ENCODE assay signal across 25 cellular contexts in the genomic region with DNA sequence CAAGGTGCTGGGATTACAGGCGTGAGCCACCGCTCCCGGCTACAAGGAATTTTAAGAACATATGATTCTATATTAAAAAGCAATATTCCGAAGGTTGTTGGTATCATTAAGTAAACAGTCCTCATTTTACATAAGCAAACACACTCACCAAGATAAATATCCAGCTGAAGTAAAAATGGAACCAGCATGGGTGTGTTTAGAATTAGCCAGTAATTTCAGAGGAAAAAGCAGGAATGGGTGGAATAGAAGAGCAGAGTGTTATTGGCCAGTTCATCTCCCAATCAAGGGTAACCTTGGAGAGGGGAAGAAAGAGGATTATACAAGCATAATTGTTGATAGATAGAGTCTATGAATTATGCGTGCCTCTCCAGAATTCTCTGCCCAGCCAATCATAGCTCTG. TPM values are rescaled to one million over a fixed set of nuclear protein-coding genes. Genes with fewer than 3 reads are reported as not detected.
DNase-seq lines count a peak whose midpoint lies in the region; ATAC-seq, FAIRE-seq and TF ChIP-seq lines count a peak whose summit lies in the region.
"Had no signal": no experiment of that assay in that cellular context is flagged by ENCODE, and none has a peak within 500 bp of the region (broad histone marks: within the 10 kb centered on the region; RNA-seq: fewer than 3 reads in every experiment).

No MANE protein-coding gene starts in this region.

- H3K9me3 ChIP-seq in liver (ENCODE audit: control insufficient read depth in 4 of 4, low read length in 3 of 4) = no peaks in the 10 kb centered on the region
- no peaks in the 10 kb centered on the region for H3K9me3 ChIP-seq in HepG2 (ENCODE audit: low read length)
- H3K9me3 ChIP-seq in pancreas = no peaks in the 10 kb centered on the region
- no peaks in the 10 kb centered on the region for H3K9me3 ChIP-seq in CD4-positive, alpha-beta T cell (ENCODE audit: control insufficient read depth, low read length)
- H3K9me3 ChIP-seq: BE2C, Caco-2 had no signal

- no peak overlapping the region for H3K4me2 ChIP-seq in HepG2 (ENCODE audit: low read depth, low read length)
- H3K4me2 ChIP-seq: BLaER1 had no signal

- FAIRE-seq in HepG2 (lab: Jason Lieb, UNC) = no peak
- FAIRE-seq in pancreas (lab: Jason Lieb, UNC) = no peak
- FAIRE-seq: A204.1, D721Med, G401.6, GM12891, GM19239 had no signal

- no peak for TF ChIP-seq EP300 in HepG2 (IDR thresholded peaks at IDR 0.05; ENCODE audit: low read depth in 2 of 2, low read length in 2 of 2)
- TF ChIP-seq EP300 in HepG2 (CRISPR knock-in tag; IDR thresholded peaks at IDR 0.05; ENCODE audit: borderline replicate concordance) = no peak

- H2AFZ ChIP-seq in HepG2 (ENCODE audit: low read length) = no peak overlapping the region

- H3K9ac ChIP-seq in liver (ENCODE audit: low read depth in 1 of 2, low read length in 2 of 2) (no peak overlapping the region), HepG2 (ENCODE audit: insufficient read depth, low read depth, low read length) (no peak overlapping the region)
- H3K9ac ChIP-seq: BLaER1 had no signal

- WGBS in liver = 36% methylated on average over 5 of the region's 5 CpGs
- WGBS in HepG2 (ENCODE audit: low lambda C conversion rate) = 74% methylated on average over 5 of the region's 5 CpGs
- WGBS in pancreas, 2 donors = 24 to 30% methylated on average over 5 of the region's 5 CpGs

- TF ChIP-seq RAD21 in liver (IDR thresholded peaks at IDR 0.05) = no peak
- no peak for TF ChIP-seq RAD21 in HepG2 (CRISPR knock-in tag; IDR thresholded peaks at IDR 0.05)

- no peak for TF ChIP-seq POLR2A in HepG2 (IDR thresholded peaks at IDR 0.05; ENCODE audit: insufficient read depth in 1 of 2, low read depth in 2 of 2, low read length in 2 of 2)

- H3K27me3 Mint-ChIP-seq in CD4-positive, alpha-beta T cell = no peaks in the 10 kb centered on the region

- no TSS peak for BruUV-seq in HepG2 (replicated peaks; lab: Mats Ljungman, UMichigan)

- no peak for ATAC-seq in HepG2
- ATAC-seq in left lobe of liver = peak; percentile 39
- ATAC-seq in pancreas = peak; percentile 19 to 60 (median 50)
- ATAC-seq in HG02623 (IDR thresholded peaks at IDR 0.05; ENCODE audit: unreplicated experiment) = no peak
- no peak for ATAC-seq in CD4-positive, alpha-beta T cell (ENCODE audit: poor library complexity)
- ATAC-seq: CD8-positive, alpha-beta T cell had no signal

- POLR2A ChIA-PET in HepG2 (lab: Yijun Ruan, JAX) = no interaction called here
- POLR2A ChIA-PET in CD4-positive, alpha-beta T cell (lab: Charles Lee) = no interaction called here

- H3K9me3 Mint-ChIP-seq in CD4-positive, alpha-beta T cell = no peaks in the 10 kb centered on the region
- H3K9me3 Mint-ChIP-seq: CD4-positive, CD25-positive, alpha-beta regulatory T cell; CD8-positive, alpha-beta T cell had no signal

- no peak overlapping the region for H3K27ac Mint-ChIP-seq in CD4-positive, alpha-beta T cell
- H3K27ac Mint-ChIP-seq: CD14-positive monocyte; CD4-positive, CD25-positive, alpha-beta regulatory T cell; CD8-positive, alpha-beta T cell had no signal

- H3K36me3 Mint-ChIP-seq in CD4-positive, alpha-beta T cell (ENCODE audit: low read depth) = no peaks in the 10 kb centered on the region
- H3K36me3 Mint-ChIP-seq: CD14-positive monocyte; CD4-positive, CD25-positive, alpha-beta regulatory T cell; CD8-positive, alpha-beta T cell had no signal

- in situ Hi-C loops in HepG2 (cut with HindIII; ENCODE audit: extremely low pct_ligation_motif_present, low pct_unique_long_range_greater_than_20kb) = no loop called here

- peak overlapping the region; percentile 71 to 77 for H3K27ac ChIP-seq in liver (ENCODE audit: low read depth in 1 of 2, low read length in 2 of 2)
- H3K27ac ChIP-seq in HepG2 (ENCODE audit: extremely low read length, insufficient read depth, low read length) = no peak overlapping the region
- peak overlapping the region in 1 of 4 donors; percentile 51 for H3K27ac ChIP-seq in pancreas
- H3K27ac ChIP-seq in CD4-positive, alpha-beta T cell (ENCODE audit: low read depth, low read length) = no peak overlapping the region
- H3K27ac ChIP-seq: BLaER1 had no signal

- H3K4me3 ChIP-seq in liver (ENCODE audit: low read depth in 1 of 3, low read length in 3 of 3) (no peak overlapping the region), HepG2 (replicated peaks in 1 of 3; ENCODE audit: insufficient read depth in 1 of 3, low read depth in 2 of 3, low read length in 3 of 3) (no peak overlapping the region), pancreas (no peak overlapping the region)
- H3K4me3 ChIP-seq: BLaER1 had no signal

- H4K20me1 ChIP-seq in HepG2 (ENCODE audit: insufficient read depth, low read length) = no peaks in the 10 kb centered on the region
- H4K20me1 ChIP-seq: BLaER1 had no signal

- CTCF ChIA-PET in HepG2 (lab: Yijun Ruan, JAX; ENCODE audit: low intra/inter-chr PET ratio, low total read pairs) = no interaction called here
- CTCF ChIA-PET in CD4-positive, alpha-beta T cell (lab: Charles Lee) = no interaction called here

- no peaks in the 10 kb centered on the region for H3K4me1 Mint-ChIP-seq in CD4-positive, alpha-beta T cell (ENCODE audit: low read depth)
- H3K4me1 Mint-ChIP-seq: CD4-positive, CD25-positive, alpha-beta regulatory T cell had no signal

- no peaks in the 10 kb centered on the region for H3K79me2 ChIP-seq in HepG2 (ENCODE audit: insufficient read depth, low read length)

- H3K36me3 ChIP-seq in liver (ENCODE audit: control insufficient read depth in 4 of 4, insufficient read depth in 3 of 4, low read depth in 1 of 4, low read length in 3 of 4) = no peaks in the 10 kb centered on the region
- no peaks in the 10 kb centered on the region for H3K36me3 ChIP-seq in HepG2 (replicated peaks in 1 of 2; ENCODE audit: control insufficient read depth in 1 of 2, insufficient read depth in 2 of 2, low read length in 2 of 2)
- H3K36me3 ChIP-seq in pancreas = no peaks in the 10 kb centered on the region
- H3K36me3 ChIP-seq: BE2C, BLaER1 had no signal

- intact Hi-C loops in HepG2 (cut with micrococcal nuclease; ENCODE audit: unreplicated experiment) (loop anchor here (5.0 kb wide), 1 partner anchor 59 kb away; no protein-coding TSS in a partner anchor), pancreas (cut with DNase I) (no loop called here)
- intact Hi-C loops in CD4-positive, alpha-beta T cell (cut with DNase I, micrococcal nuclease) = no loop called here

- no peak overlapping the region for H3K4me3 Mint-ChIP-seq in CD4-positive, alpha-beta T cell
- H3K4me3 Mint-ChIP-seq: CD14-positive monocyte; CD4-positive, CD25-positive, alpha-beta regulatory T cell; CD8-positive, alpha-beta T cell had no signal

- H3K27me3 ChIP-seq in liver (ENCODE audit: control insufficient read depth in 4 of 4, insufficient read depth in 4 of 4, low read length in 3 of 4) (no peaks in the 10 kb centered on the region), HepG2 (ENCODE audit: control insufficient read depth in 1 of 2, insufficient read depth in 2 of 2, low read length in 2 of 2) (no peaks in the 10 kb centered on the region), pancreas (no peaks in the 10 kb centered on the region)
- no peaks in the 10 kb centered on the region for H3K27me3 ChIP-seq in CD4-positive, alpha-beta T cell (ENCODE audit: control insufficient read depth, insufficient read depth, low read length)
- H3K27me3 ChIP-seq: BE2C, BLaER1 had no signal

- DNase-seq in HepG2 (ENCODE audit: low spot score) = no peak
- DNase-seq in left lobe of liver (ENCODE audit: low spot score) = no peak
- no peak for DNase-seq in pancreas
- no peak for DNase-seq in CD4-positive, alpha-beta T cell
- DNase-seq: 8988T; ACHN; BE2C; C1 segment of cervical spinal cord; Caco-2; Calu3; CD4-positive, CD25-positive, alpha-beta regulatory T cell; CD8-positive, alpha-beta T cell; DMS79 treated with DMSO at 0.1 percent for 48 hours; GF-D8 had no signal

- H3K4me1 ChIP-seq in liver (ENCODE audit: control insufficient read depth in 4 of 4, insufficient read depth in 4 of 4, low read length in 3 of 4) = peaks cover 4 to 50% (median 40%) of the 10 kb centered on the region in 4 donors
- peaks cover 56% of the 10 kb centered on the region for H3K4me1 ChIP-seq in HepG2 (ENCODE audit: insufficient read depth, low read length)
- peaks cover 0 to 58% (median 24%) of the 10 kb centered on the region in 3 donors for H3K4me1 ChIP-seq in pancreas
- H3K4me1 ChIP-seq: BE2C, Caco-2 had no signal

- TF ChIP-seq CTCF in liver (IDR thresholded peaks at IDR 0.05; ENCODE audit: low read depth, low read length, missing input control) = no peak
- TF ChIP-seq CTCF in HepG2 (CRISPR knock-in tag; IDR thresholded peaks at IDR 0.05) = no peak
- TF ChIP-seq CTCF in pancreas (IDR thresholded peaks at IDR 0.05) = no peak
- TF ChIP-seq CTCF in CD4-positive, alpha-beta T cell (IDR thresholded peaks at IDR 0.05) = no peak

RNA-seq across cellular contexts. Expression of a gene that starts 31.7 kb away (rescaled TPM):
- total RNA-seq in liver = 100 to 1,000 TPM; 179 to 662 TPM
- polyA plus RNA-seq in liver = 100 to 1,000 TPM; 327 to 759 TPM
- 76.9 and 101 TPM in 2 replicates for total RNA-seq in HepG2 (2016; rRNA removed; fragmentation: Illumina TruSeq; extraction: Trizol)
- 8.2 and 9.7 TPM in 2 replicates for total RNA-seq in HepG2 (2016; cell fraction: cytosol; rRNA removed; fragmentation: Illumina TruSeq; extraction: Trizol; ENCODE audit: low read depth)
- total RNA-seq in HepG2 (2016; cell fraction: insoluble cytoplasmic fraction; rRNA removed; fragmentation: Illumina TruSeq; extraction: Trizol) = 77.4 and 101 TPM in 2 replicates
- 35.3 and 36.5 TPM in 2 replicates for total RNA-seq in HepG2 (2016; cell fraction: membrane; rRNA removed; fragmentation: Illumina TruSeq; extraction: Trizol)
- total RNA-seq in HepG2 (2016; cell fraction: nucleus; rRNA removed; fragmentation: Illumina TruSeq; extraction: Trizol) = 51.9 and 57.9 TPM in 2 replicates
- polyA plus RNA-seq in HepG2 (2011; rRNA removed) = 57.1 and 71.8 TPM in 2 replicates
- polyA plus RNA-seq in HepG2 (2011; cell fraction: cytosol; rRNA removed) = 67.8 and 68.7 TPM in 2 replicates
- 86.2 and 106 TPM in 2 replicates for polyA plus RNA-seq in HepG2 (2011; cell fraction: nucleus; rRNA removed)
- 51.2 and 64.8 TPM in 2 replicates for polyA plus RNA-seq in HepG2 (2012)
- 7.9 and 9.8 TPM in 2 replicates for polyA plus RNA-seq in HepG2 (2016; cell fraction: cytosol; fragmentation: Illumina TruSeq; extraction: Trizol; ENCODE audit: low read depth)
- 98.3 and 108 TPM in 2 replicates for polyA plus RNA-seq in HepG2 (2016; cell fraction: insoluble cytoplasmic fraction; fragmentation: Illumina TruSeq; extraction: Trizol; ENCODE audit: low read depth)
- polyA plus RNA-seq in HepG2 (2016; cell fraction: membrane; fragmentation: Illumina TruSeq; extraction: Trizol; ENCODE audit: low read depth) = 26.5 and 26.9 TPM in 2 replicates
- polyA plus RNA-seq in HepG2 (2016; cell fraction: nucleus; fragmentation: Illumina TruSeq; extraction: Trizol; ENCODE audit: insufficient read depth, low read depth) = 93.4 and 100 TPM in 2 replicates
- polyA minus RNA-seq in HepG2 (2011; rRNA and poly(A)+ RNA removed; ENCODE audit: low replicate concordance) = 0.07 and 103 TPM in 2 replicates
- polyA minus RNA-seq in HepG2 (2011; cell fraction: cytosol; rRNA and poly(A)+ RNA removed) = 28.5 and 32.8 TPM in 2 replicates
- polyA minus RNA-seq in HepG2 (2011; cell fraction: nucleus; rRNA and poly(A)+ RNA removed) = 23.2 and 35.9 TPM in 2 replicates
- 928 TPM for total RNA-seq in left lobe of liver
- 10 to 100 TPM in 3 of 6 donors, 1 to 10 TPM in 3; 7.0 to 15.6 (median 10.0) TPM for total RNA-seq in pancreas
- polyA plus RNA-seq in pancreas = 1 to 10 TPM; 4.7 to 8.2 TPM
- total RNA-seq in CD4-positive, alpha-beta T cell = not detected
- total RNA-seq: A673; Calu3; CD4-positive, CD25-positive, alpha-beta regulatory T cell; CD8-positive, alpha-beta T cell had no signal
- polyA plus RNA-seq: AG04450; CD14-positive monocyte; CD4-positive, CD25-positive, alpha-beta regulatory T cell had no signal

RNA-seq across cellular contexts. Expression of a gene that starts 35.4 kb away (rescaled TPM):
- under 1 TPM in 1 of 2 donors, not detected in 1; 0.23 TPM for total RNA-seq in liver
- polyA plus RNA-seq in liver = not detected
- not detected in 2 replicates for total RNA-seq in HepG2 (2016; rRNA removed; fragmentation: Illumina TruSeq; extraction: Trizol)
- total RNA-seq in HepG2 (2016; cell fraction: cytosol; rRNA removed; fragmentation: Illumina TruSeq; extraction: Trizol; ENCODE audit: low read depth) = not detected in 2 replicates
- total RNA-seq in HepG2 (2016; cell fraction: insoluble cytoplasmic fraction; rRNA removed; fragmentation: Illumina TruSeq; extraction: Trizol) = not detected in 2 replicates
- total RNA-seq in HepG2 (2016; cell fraction: membrane; rRNA removed; fragmentation: Illumina TruSeq; extraction: Trizol) = not detected in 2 replicates
- not detected in 2 replicates for total RNA-seq in HepG2 (2016; cell fraction: nucleus; rRNA removed; fragmentation: Illumina TruSeq; extraction: Trizol)
- polyA plus RNA-seq in HepG2 (2011; rRNA removed) = not detected in 2 replicates
- not detected in 2 replicates for polyA plus RNA-seq in HepG2 (2011; cell fraction: cytosol; rRNA removed)
- polyA plus RNA-seq in HepG2 (2011; cell fraction: nucleus; rRNA removed) = not detected in 2 replicates
- not detected in 2 replicates for polyA plus RNA-seq in HepG2 (2012)
- not detected in 2 replicates for polyA plus RNA-seq in HepG2 (2016; cell fraction: cytosol; fragmentation: Illumina TruSeq; extraction: Trizol; ENCODE audit: low read depth)
- polyA plus RNA-seq in HepG2 (2016; cell fraction: insoluble cytoplasmic fraction; fragmentation: Illumina TruSeq; extraction: Trizol; ENCODE audit: low read depth) = not detected in 2 replicates
- not detected in 2 replicates for polyA plus RNA-seq in HepG2 (2016; cell fraction: membrane; fragmentation: Illumina TruSeq; extraction: Trizol; ENCODE audit: low read depth)
- not detected in 2 replicates for polyA plus RNA-seq in HepG2 (2016; cell fraction: nucleus; fragmentation: Illumina TruSeq; extraction: Trizol; ENCODE audit: insufficient read depth, low read depth)
- not detected in 2 replicates for polyA minus RNA-seq in HepG2 (2011; rRNA and poly(A)+ RNA removed; ENCODE audit: low replicate concordance)
- polyA minus RNA-seq in HepG2 (2011; cell fraction: cytosol; rRNA and poly(A)+ RNA removed) = not detected in 2 replicates
- not detected in 2 replicates for polyA minus RNA-seq in HepG2 (2011; cell fraction: nucleus; rRNA and poly(A)+ RNA removed)
- not detected for total RNA-seq in left lobe of liver
- not detected for total RNA-seq in pancreas
- not detected for polyA plus RNA-seq in pancreas
- not detected for total RNA-seq in CD4-positive, alpha-beta T cell
- total RNA-seq: A673; Caco-2; Calu3; CD4-positive, CD25-positive, alpha-beta regulatory T cell; CD8-positive, alpha-beta T cell had no signal
- polyA plus RNA-seq: AG04450; CD14-positive monocyte; CD4-positive, CD25-positive, alpha-beta regulatory T cell had no signal

RNA-seq across cellular contexts. Expression of a gene that starts 35.4 kb away (rescaled TPM):
- total RNA-seq in liver (1 to 10 TPM in 1 of 2 donors, under 1 TPM in 1; 0.25 to 2.0 TPM), HepG2 (2016; rRNA removed; fragmentation: Illumina TruSeq; extraction: Trizol) (2.3 and 4.2 TPM in 2 replicates), left lobe of liver (0.48 TPM), pancreas (under 1 TPM in 2 of 6 donors, not detected in 4; 0.32 to 0.44 TPM)
- polyA plus RNA-seq in liver (under 1 TPM; 0.14 to 0.25 TPM), HepG2 (2011; rRNA removed) (0.98 and 2.3 TPM in 2 replicates), pancreas (under 1 TPM; 0.05 to 0.15 TPM)
- total RNA-seq in HepG2 (2016; cell fraction: cytosol; rRNA removed; fragmentation: Illumina TruSeq; extraction: Trizol; ENCODE audit: low read depth) = 2.6 and 2.8 TPM in 2 replicates
- 2.9 and 3.6 TPM in 2 replicates for total RNA-seq in HepG2 (2016; cell fraction: insoluble cytoplasmic fraction; rRNA removed; fragmentation: Illumina TruSeq; extraction: Trizol)
- 6.5 and 7.7 TPM in 2 replicates for total RNA-seq in HepG2 (2016; cell fraction: membrane; rRNA removed; fragmentation: Illumina TruSeq; extraction: Trizol)
- 1.3 TPM in 2 replicates for total RNA-seq in HepG2 (2016; cell fraction: nucleus; rRNA removed; fragmentation: Illumina TruSeq; extraction: Trizol)
- polyA plus RNA-seq in HepG2 (2011; cell fraction: cytosol; rRNA removed) = 0.59 and 1.8 TPM in 2 replicates
- 0.27 and 1.1 TPM in 2 replicates for polyA plus RNA-seq in HepG2 (2011; cell fraction: nucleus; rRNA removed)
- polyA plus RNA-seq in HepG2 (2012) = 4.0 and 6.8 TPM in 2 replicates
- 3.9 and 4.9 TPM in 2 replicates for polyA plus RNA-seq in HepG2 (2016; cell fraction: cytosol; fragmentation: Illumina TruSeq; extraction: Trizol; ENCODE audit: low read depth)
- 3.9 and 4.6 TPM in 2 replicates for polyA plus RNA-seq in HepG2 (2016; cell fraction: insoluble cytoplasmic fraction; fragmentation: Illumina TruSeq; extraction: Trizol; ENCODE audit: low read depth)
- polyA plus RNA-seq in HepG2 (2016; cell fraction: membrane; fragmentation: Illumina TruSeq; extraction: Trizol; ENCODE audit: low read depth) = 6.4 and 7.3 TPM in 2 replicates
- polyA plus RNA-seq in HepG2 (2016; cell fraction: nucleus; fragmentation: Illumina TruSeq; extraction: Trizol; ENCODE audit: insufficient read depth, low read depth) = 3.3 and 6.0 TPM in 2 replicates
- 0.32 TPM in 1 of 2 replicates, not detected in the other for polyA minus RNA-seq in HepG2 (2011; rRNA and poly(A)+ RNA removed; ENCODE audit: low replicate concordance)
- 0.53 and 1.3 TPM in 2 replicates for polyA minus RNA-seq in HepG2 (2011; cell fraction: cytosol; rRNA and poly(A)+ RNA removed)
- polyA minus RNA-seq in HepG2 (2011; cell fraction: nucleus; rRNA and poly(A)+ RNA removed) = 0.62 TPM in 1 of 2 replicates, not detected in the other
- total RNA-seq in CD4-positive, alpha-beta T cell = not detected
- total RNA-seq: A673; Caco-2; Calu3; CD4-positive, CD25-positive, alpha-beta regulatory T cell; CD8-positive, alpha-beta T cell had no signal
- polyA plus RNA-seq: AG04450; CD14-positive monocyte; CD4-positive, CD25-positive, alpha-beta regulatory T cell had no signal

Comparison
In these comparisons a context has a peak if more than half of its experiments do, and no peak if none do; other contexts are left out.
1. H3K27ac ChIP-seq: peak in liver (2 of 2); none in HepG2 (single experiment) and CD4-positive, alpha-beta T cell (single experiment).
2. ATAC-seq: peak in left lobe of liver (single experiment) and pancreas (4 of 4); none in HepG2 (single experiment), HG02623 (single experiment) and CD4-positive, alpha-beta T cell (single experiment).
3. RNA of a gene that starts 31.7 kb away (total RNA-seq): 928 TPM in left lobe of liver (single experiment), 179 to 662 TPM in liver, 8.2 to 101 TPM in HepG2 and 7.0 to 15.6 TPM in pancreas; not detected in CD4-positive, alpha-beta T cell; every median in the first group is over 4 times any median in the second.